8 cellular contexts compared by ENCODE assay signal in the genomic region with DNA sequence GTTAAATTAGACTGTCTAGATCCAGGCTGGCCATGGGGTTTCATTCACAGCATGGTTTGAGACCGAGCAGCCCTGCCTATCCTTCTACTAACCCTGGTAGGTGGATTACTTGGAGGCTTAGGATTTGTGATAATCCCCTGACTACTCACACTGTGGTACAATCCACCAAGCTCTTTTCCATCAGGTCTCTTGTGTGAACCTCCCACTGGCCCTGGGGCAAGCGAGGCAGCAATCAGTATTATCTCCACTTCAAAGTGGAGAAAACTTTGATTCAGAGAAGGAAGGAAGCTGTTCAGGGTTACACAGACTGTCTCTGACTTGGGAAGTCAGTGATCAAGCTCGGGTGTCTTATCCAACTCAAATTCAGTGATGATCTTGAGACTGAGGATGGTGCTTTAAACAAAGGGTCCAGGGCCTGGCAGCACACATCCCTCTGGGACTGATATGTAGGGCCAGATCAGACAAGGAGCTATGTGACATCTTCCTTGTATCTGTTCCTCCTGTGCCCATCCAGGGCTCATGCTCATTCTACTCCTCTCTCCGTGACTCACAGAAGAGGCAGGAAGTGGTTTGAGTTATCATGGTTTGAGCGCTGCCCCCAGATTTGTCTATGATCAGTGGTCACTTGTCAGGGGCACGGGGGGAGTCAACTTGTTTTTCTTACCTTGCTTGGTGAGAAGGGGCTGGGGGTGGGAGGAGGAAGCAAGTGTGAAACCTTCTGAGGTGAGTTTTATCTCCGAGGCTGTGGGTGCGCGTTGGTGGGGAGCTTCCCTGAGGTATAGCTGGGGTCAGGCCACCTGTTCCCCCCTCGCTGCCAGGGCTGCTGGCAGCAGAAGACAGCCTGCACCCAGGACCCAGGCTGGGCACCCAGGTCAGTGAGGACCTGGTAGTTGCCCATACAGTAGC.
A peak's percentile ranks its signal among the peaks of the same experiment; 100 is the strongest.
DNase-seq lines count a peak whose midpoint lies in the region; ATAC-seq and TF ChIP-seq lines count a peak whose summit lies in the region.

No MANE protein-coding gene starts in this region.

- H3K4me3 Mint-ChIP-seq in stimulated activated naive B cell treated with anti-CD40 and anti-IgM and Interleukin-4, amounts not matched to agents 10 μg/mL and 1 μg/mL and 100 μg/mL, for 72 hours, result peak overlapping the region; percentile 53 to 55

- peak; percentile 66 to 70 for ATAC-seq in stimulated activated naive B cell treated with anti-CD40 and anti-IgM and Interleukin-4, amounts not matched to agents 10 μg/mL and 1 μg/mL and 100 μg/mL, for 72 hours (replicated peaks)

- no peaks in the 10 kb centered on the region for H3K9me3 Mint-ChIP-seq in stimulated activated naive B cell treated with anti-CD40 and anti-IgM and Interleukin-4, amounts not matched to agents 10 μg/mL and 1 μg/mL and 100 μg/mL, for 72 hours

- H3K27me3 Mint-ChIP-seq in stimulated activated naive B cell treated with anti-CD40 and anti-IgM and Interleukin-4, amounts not matched to agents 10 μg/mL and 1 μg/mL and 100 μg/mL, for 72 hours, result no peaks in the 10 kb centered on the region

- TF ChIP-seq CTCF in AG10803 (conservative IDR thresholded peaks at IDR 0.05; ENCODE audit: low read length) (no peak), GM20000 (IDR thresholded peaks at IDR 0.05; ENCODE audit: extremely low read depth, missing control alignments) (no peak)

- peak; percentile 27 for DNase-seq in AG10803 (ENCODE audit: low read depth)
- peak; percentile 82 for DNase-seq in GM20000 (ENCODE audit: low spot score)
- peak; percentile 51 for DNase-seq in KBM-7
- DNase-seq in activated CD8-positive, alpha-beta memory T cell treated with anti-CD3 and anti-CD28 coated beads for 4 hours (ENCODE audit: low read depth in 2 of 2), result peak; percentile 75 to 77
- peak; percentile 64 for DNase-seq in iris pigment epithelial cell (ENCODE audit: low read depth)
- peak; percentile 45 for DNase-seq in stimulated activated naive B cell treated with anti-CD40 and anti-IgM and Interleukin-4, amounts not matched to agents 10 μg/mL and 1 μg/mL and 100 μg/mL, for 72 hours
- DNase-seq in hippocampal formation (lab: John Stamatoyannopoulos, UW), result no peak
- DNase-seq in DMS153 (lab: John Stamatoyannopoulos, UW), result no peak

- H3K36me3 Mint-ChIP-seq in stimulated activated naive B cell treated with anti-CD40 and anti-IgM and Interleukin-4, amounts not matched to agents 10 μg/mL and 1 μg/mL and 100 μg/mL, for 72 hours, result peaks cover 0 to 2% of the 10 kb centered on the region in 2 donors

- H3K4me3 ChIP-seq in AG10803 (ENCODE audit: low read length), result no peak overlapping the region

- peak overlapping the region; percentile 72 for H3K27ac Mint-ChIP-seq in stimulated activated naive B cell treated with anti-CD40 and anti-IgM and Interleukin-4, amounts not matched to agents 10 μg/mL and 1 μg/mL and 100 μg/mL, for 72 hours

- in situ Hi-C loops in KBM-7 (cut with MboI; ENCODE audit: low pct_unique_long_range_greater_than_20kb, low sequenced_read_pairs), result no loop called here

- peaks cover 26 to 51% of the 10 kb centered on the region in 2 donors for H3K4me1 Mint-ChIP-seq in stimulated activated naive B cell treated with anti-CD40 and anti-IgM and Interleukin-4, amounts not matched to agents 10 μg/mL and 1 μg/mL and 100 μg/mL, for 72 hours

Comparison
In these comparisons a context has a peak if more than half of its experiments do, and no peak if none do; other contexts are left out.
1. DNase-seq: peak in AG10803 (single experiment), GM20000 (single experiment), KBM-7 (single experiment), activated CD8-positive, alpha-beta memory T cell treated with anti-CD3 and anti-CD28 coated beads for 4 hours (2 of 2), iris pigment epithelial cell (single experiment) and stimulated activated naive B cell treated with anti-CD40 and anti-IgM and Interleukin-4, amounts not matched to agents 10 μg/mL and 1 μg/mL and 100 μg/mL, for 72 hours (single experiment); none in hippocampal formation (0 of 2) and DMS153 (single experiment).